ENCODE assay signal across 6 cellular contexts in genomic region chrY:13986373-13986772, GRCh38. TPM values are rescaled to one million over a fixed set of nuclear protein-coding genes. Genes with fewer than 3 reads are reported as not detected.
"Had no signal": no experiment of that assay in that cellular context is flagged by ENCODE, and none has a peak within 500 bp of the region (broad histone marks: within the 10 kb centered on the region; RNA-seq: fewer than 3 reads in every experiment).

Gene VCY, minus strand, starts transcription at chrY:13986473. Its CDS starts 33 bp downstream, at chrY:13986440.

RNA-seq across cellular contexts. Expression of gene VCY, which starts in this region (rescaled TPM):
- total RNA-seq: HepG2, HT-29, HT1080, IMR-90, K562 had no signal
- polyA plus RNA-seq: HepG2, IgD-negative memory B cell, IMR-90, K562 had no signal
